ENCODE assay signal across 19 cellular contexts in genomic region chr4:107167051-107167450, GRCh38.
"Had no signal": no experiment of that assay in that cellular context is flagged by ENCODE, and none has a peak within 500 bp of the region (broad histone marks: within the 10 kb centered on the region; RNA-seq: fewer than 3 reads in every experiment).

No MANE protein-coding gene starts in this region.

- H3K4me1 Mint-ChIP-seq: mesothelial cell of epicardium had no signal

- H3K36me3 ChIP-seq: esophagus muscularis mucosa, gastrocnemius medialis, heart right ventricle, left lung, lower lobe of right lung had no signal

- H3K4me1 ChIP-seq: esophagus muscularis mucosa, heart right ventricle, left lung, lower lobe of right lung had no signal

- H3K27ac ChIP-seq: coronary artery, dorsolateral prefrontal cortex, esophagus muscularis mucosa, gastrocnemius medialis, heart right ventricle, left lung, lower lobe of right lung had no signal

- H3K27me3 ChIP-seq: dorsolateral prefrontal cortex, esophagus muscularis mucosa, gastrocnemius medialis, heart right ventricle, left lung had no signal

- H3K4me3 ChIP-seq: coronary artery, dorsolateral prefrontal cortex, esophagus muscularis mucosa, gastrocnemius medialis, heart right ventricle, left lung, lower lobe of right lung, mucosa of descending colon had no signal

- DNase-seq: dermis blood vessel endothelial cell; dorsolateral prefrontal cortex; effector CD4-positive, alpha-beta T cell; effector memory CD4-positive, alpha-beta T cell; foreskin melanocyte; gastrocnemius medialis; glutamatergic neuron; head of caudate nucleus; heart right ventricle; hippocampal formation; left cardiac atrium; left lung; left ventricle myocardium superior; lower lobe of right lung; mesenchymal stem cell; mucosa of descending colon had no signal

- H3K36me3 Mint-ChIP-seq: mesothelial cell of epicardium had no signal

- H3K4me3 Mint-ChIP-seq: mesothelial cell of epicardium had no signal

- H3K27ac Mint-ChIP-seq: mesothelial cell of epicardium had no signal
